Comparison of ENCODE assay signal across 1 cellular context in the genomic region with DNA sequence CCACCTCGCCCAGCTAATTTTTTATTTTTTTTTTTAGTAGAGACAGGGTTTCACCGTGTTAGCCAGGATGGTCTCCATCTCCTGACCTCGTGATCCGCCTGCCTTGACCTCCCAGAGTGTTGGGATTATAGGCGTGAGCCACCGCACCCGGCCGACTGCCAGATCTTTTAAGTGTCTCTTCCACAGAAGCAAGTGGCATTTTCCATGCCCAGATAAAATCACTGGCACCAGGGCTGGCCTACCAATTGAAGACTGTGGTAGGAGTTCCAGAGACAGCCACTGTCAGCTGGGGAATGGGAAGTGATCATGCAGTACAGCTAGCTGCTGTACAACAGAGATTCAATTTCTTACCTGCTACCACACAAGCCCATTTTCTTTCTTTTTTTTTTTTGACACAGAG.
TF ChIP-seq lines count a peak whose summit lies in the region.

No MANE protein-coding gene starts in this region.

TF ChIP-seq in GM23338, 12 proteins besides CTCF, POLR2A, EP300 and RAD21 (continued from another document):
- no peak for TF ChIP-seq REST (IDR thresholded peaks at IDR 0.05; ENCODE audit: unreplicated experiment)
- no peak for TF ChIP-seq NANOG (IDR thresholded peaks at IDR 0.05; ENCODE audit: borderline replicate concordance)
- TF ChIP-seq ETS1 (IDR thresholded peaks at IDR 0.05) = no peak
- no peak for TF ChIP-seq POLR2AphosphoS5 (IDR thresholded peaks at IDR 0.05; ENCODE audit: low read depth)
- no peak for TF ChIP-seq EZH2phosphoT487 (IDR thresholded peaks at IDR 0.05; ENCODE audit: unreplicated experiment)
- TF ChIP-seq, protein P1, sequence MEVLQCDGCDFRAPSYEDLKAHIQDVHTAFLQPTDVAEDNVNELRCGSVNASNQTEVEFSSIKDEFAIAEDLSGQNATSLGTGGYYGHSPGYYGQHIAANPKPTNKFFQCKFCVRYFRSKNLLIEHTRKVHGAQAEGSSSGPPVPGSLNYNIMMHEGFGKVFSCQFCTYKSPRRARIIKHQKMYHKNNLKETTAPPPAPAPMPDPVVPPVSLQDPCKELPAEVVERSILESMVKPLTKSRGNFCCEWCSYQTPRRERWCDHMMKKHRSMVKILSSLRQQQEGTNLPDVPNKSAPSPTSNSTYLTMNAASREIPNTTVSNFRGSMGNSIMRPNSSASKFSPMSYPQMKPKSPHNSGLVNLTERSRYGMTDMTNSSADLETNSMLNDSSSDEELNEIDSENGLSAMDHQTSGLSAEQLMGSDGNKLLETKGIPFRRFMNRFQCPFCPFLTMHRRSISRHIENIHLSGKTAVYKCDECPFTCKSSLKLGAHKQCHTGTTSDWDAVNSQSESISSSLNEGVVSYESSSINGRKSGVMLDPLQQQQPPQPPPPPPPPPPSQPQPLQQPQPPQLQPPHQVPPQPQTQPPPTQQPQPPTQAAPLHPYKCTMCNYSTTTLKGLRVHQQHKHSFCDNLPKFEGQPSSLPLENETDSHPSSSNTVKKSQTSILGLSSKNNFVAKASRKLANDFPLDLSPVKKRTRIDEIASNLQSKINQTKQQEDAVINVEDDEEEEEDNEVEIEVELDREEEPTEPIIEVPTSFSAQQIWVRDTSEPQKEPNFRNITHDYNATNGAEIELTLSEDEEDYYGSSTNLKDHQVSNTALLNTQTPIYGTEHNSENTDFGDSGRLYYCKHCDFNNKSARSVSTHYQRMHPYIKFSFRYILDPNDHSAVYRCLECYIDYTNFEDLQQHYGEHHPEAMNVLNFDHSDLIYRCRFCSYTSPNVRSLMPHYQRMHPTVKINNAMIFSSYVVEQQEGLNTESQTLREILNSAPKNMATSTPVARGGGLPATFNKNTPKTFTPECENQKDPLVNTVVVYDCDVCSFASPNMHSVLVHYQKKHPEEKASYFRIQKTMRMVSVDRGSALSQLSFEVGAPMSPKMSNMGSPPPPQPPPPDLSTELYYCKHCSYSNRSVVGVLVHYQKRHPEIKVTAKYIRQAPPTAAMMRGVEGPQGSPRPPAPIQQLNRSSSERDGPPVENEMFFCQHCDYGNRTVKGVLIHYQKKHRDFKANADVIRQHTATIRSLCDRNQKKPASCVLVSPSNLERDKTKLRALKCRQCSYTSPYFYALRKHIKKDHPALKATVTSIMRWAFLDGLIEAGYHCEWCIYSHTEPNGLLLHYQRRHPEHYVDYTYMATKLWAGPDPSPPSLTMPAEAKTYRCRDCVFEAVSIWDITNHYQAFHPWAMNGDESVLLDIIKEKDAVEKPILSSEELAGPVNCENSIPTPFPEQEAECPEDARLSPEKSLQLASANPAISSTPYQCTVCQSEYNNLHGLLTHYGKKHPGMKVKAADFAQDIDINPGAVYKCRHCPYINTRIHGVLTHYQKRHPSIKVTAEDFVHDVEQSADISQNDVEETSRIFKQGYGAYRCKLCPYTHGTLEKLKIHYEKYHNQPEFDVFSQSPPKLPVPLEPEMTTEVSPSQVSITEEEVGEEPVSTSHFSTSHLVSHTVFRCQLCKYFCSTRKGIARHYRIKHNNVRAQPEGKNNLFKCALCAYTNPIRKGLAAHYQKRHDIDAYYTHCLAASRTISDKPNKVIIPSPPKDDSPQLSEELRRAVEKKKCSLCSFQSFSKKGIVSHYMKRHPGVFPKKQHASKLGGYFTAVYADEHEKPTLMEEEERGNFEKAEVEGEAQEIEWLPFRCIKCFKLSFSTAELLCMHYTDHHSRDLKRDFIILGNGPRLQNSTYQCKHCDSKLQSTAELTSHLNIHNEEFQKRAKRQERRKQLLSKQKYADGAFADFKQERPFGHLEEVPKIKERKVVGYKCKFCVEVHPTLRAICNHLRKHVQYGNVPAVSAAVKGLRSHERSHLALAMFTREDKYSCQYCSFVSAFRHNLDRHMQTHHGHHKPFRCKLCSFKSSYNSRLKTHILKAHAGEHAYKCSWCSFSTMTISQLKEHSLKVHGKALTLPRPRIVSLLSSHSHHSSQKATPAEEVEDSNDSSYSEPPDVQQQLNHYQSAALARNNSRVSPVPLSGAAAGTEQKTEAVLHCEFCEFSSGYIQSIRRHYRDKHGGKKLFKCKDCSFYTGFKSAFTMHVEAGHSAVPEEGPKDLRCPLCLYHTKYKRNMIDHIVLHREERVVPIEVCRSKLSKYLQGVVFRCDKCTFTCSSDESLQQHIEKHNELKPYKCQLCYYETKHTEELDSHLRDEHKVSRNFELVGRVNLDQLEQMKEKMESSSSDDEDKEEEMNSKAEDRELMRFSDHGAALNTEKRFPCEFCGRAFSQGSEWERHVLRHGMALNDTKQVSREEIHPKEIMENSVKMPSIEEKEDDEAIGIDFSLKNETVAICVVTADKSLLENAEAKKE (CRISPR knock-in tag; IDR thresholded peaks at IDR 0.05) = no peak
- no peak for TF ChIP-seq ZNF114 (CRISPR knock-in tag; IDR thresholded peaks at IDR 0.05)
- no peak for TF ChIP-seq ZNF331 (CRISPR knock-in tag; IDR thresholded peaks at IDR 0.05; ENCODE audit: low read depth)
- no peak for TF ChIP-seq JUNB (IDR thresholded peaks at IDR 0.05; ENCODE audit: unreplicated experiment)
- no peak for TF ChIP-seq STAT1 (IDR thresholded peaks at IDR 0.05; ENCODE audit: unreplicated experiment)
- TF ChIP-seq EZH2 (IDR thresholded peaks at IDR 0.05; ENCODE audit: low read depth, unreplicated experiment) = no peak
TF ChIP-seq in GM23338: peak in this region for 0.
